ENCODE assay signal across 38 cellular contexts in genomic region chr9:25827626-25828025, GRCh38.
"Had no signal": no experiment of that assay in that cellular context is flagged by ENCODE, and none has a peak within 500 bp of the region (broad histone marks: within the 10 kb centered on the region; RNA-seq: fewer than 3 reads in every experiment).

No MANE protein-coding gene starts in this region.

- H3K36me3 ChIP-seq: MG63 had no signal

- H3K27me3 ChIP-seq: MG63 had no signal

- H3K27ac ChIP-seq: KMS-11 had no signal

- DNase-seq: Karpas-422, Kasumi-1, KBM-7, KG1, MG63, MM.1S, NCI-H1048, NCI-H1092, NCI-H1092 treated with DMSO at 0.1 percent for 48 hours, NCI-H1105, NCI-H1105 treated with DMSO at 0.1 percent for 48 hours, NCI-H1417, NCI-H1417 treated with DMSO at 0.1 percent for 48 hours, NCI-H1436, NCI-H1436 treated with DMSO at 0.1 percent for 48 hours, NCI-H146, NCI-H1694, NCI-H1694 treated with DMSO at 0.1 percent for 48 hours, NCI-H187, NCI-H187 treated with DMSO at 0.1 percent for 48 hours, NCI-H1930, NCI-H2029, NCI-H2029 treated with DMSO at 0.1 percent for 48 hours, NCI-H2081, NCI-H2081 treated with DMSO at 0.1 percent for 48 hours, NCI-H2107, NCI-H2171, NCI-H2171 treated with DMSO at 0.1 percent for 48 hours, NCI-H2227 treated with DMSO at 0.1 percent for 48 hours, NCI-H226, NCI-H345, NCI-H446, NCI-H446 treated with DMSO at 0.1 percent for 48 hours, NCI-H510A, NCI-H510A treated with DMSO at 0.1 percent for 48 hours, NCI-H524, NCI-H524 treated with DMSO at 0.1 percent for 48 hours had no signal

- H3K9me3 ChIP-seq: MG63 had no signal

- H3K4me3 ChIP-seq: MG63 had no signal

- H3K9ac ChIP-seq: KMS-11 had no signal

- H3K4me2 ChIP-seq: KMS-11 had no signal
